ENCODE assay signal across 3 cellular contexts in genomic region chr4:82367438-82368097, GRCh38.
A peak's percentile ranks its signal among the peaks of the same experiment; 100 is the strongest.
TF ChIP-seq lines count a peak whose summit lies in the region.

No MANE protein-coding gene starts in this region.

TF ChIP-seq in SK-N-SH, 30 proteins besides CTCF, POLR2A, EP300 and RAD21 (continues in another document):
- TF ChIP-seq NRF1 (IDR thresholded peaks at IDR 0.05; ENCODE audit: low read depth, low read length) (no peak), GABPA (IDR thresholded peaks at IDR 0.05; ENCODE audit: low read depth) (no peak), IRF3 (IDR thresholded peaks at IDR 0.05; ENCODE audit: low read depth, low read length) (no peak), POLR2AphosphoS5 (IDR thresholded peaks at IDR 0.05; ENCODE audit: low read depth, low read length) (no peak), TAF1 (IDR thresholded peaks at IDR 0.05; ENCODE audit: borderline replicate concordance, low read depth, low read length) (no peak), FOXJ3 (CRISPR knock-in tag; IDR thresholded peaks at IDR 0.05) (no peak), REST (IDR thresholded peaks at IDR 0.05; ENCODE audit: low read depth, low read length) (no peak), RFX5 (IDR thresholded peaks at IDR 0.05; ENCODE audit: low read length) (no peak), TCF12 (IDR thresholded peaks at IDR 0.05) (no peak), FOSL2 (IDR thresholded peaks at IDR 0.05; ENCODE audit: borderline replicate concordance, low read depth) (no peak), TEAD4 (IDR thresholded peaks at IDR 0.05; ENCODE audit: borderline replicate concordance, insufficient read depth) (no peak), FOXM1 (IDR thresholded peaks at IDR 0.05; ENCODE audit: low read depth) (no peak), USF2 (IDR thresholded peaks at IDR 0.05; ENCODE audit: borderline replicate concordance, low read depth, low read length) (no peak), PBX3 (IDR thresholded peaks at IDR 0.05) (no peak)

TF ChIP-seq in SK-N-SH treated with all-trans-retinoic acid at 6 μM for 48 hours, 23 proteins besides CTCF, POLR2A, EP300 and RAD21:
- TF ChIP-seq ZFP3 (CRISPR knock-in tag; IDR thresholded peaks at IDR 0.05) (no peak), GLIS3 (CRISPR knock-in tag; IDR thresholded peaks at IDR 0.05) (no peak), TCF4 (CRISPR knock-in tag; IDR thresholded peaks at IDR 0.05; ENCODE audit: borderline replicate concordance) (no peak), ZC3H10 (CRISPR knock-in tag; IDR thresholded peaks at IDR 0.05) (no peak), SNAI2 (CRISPR knock-in tag; IDR thresholded peaks at IDR 0.05) (no peak), RARB (CRISPR knock-in tag; IDR thresholded peaks at IDR 0.05) (no peak), ISL1 (CRISPR knock-in tag; IDR thresholded peaks at IDR 0.05) (no peak), ARNTL (CRISPR knock-in tag; IDR thresholded peaks at IDR 0.05; ENCODE audit: borderline replicate concordance, low read depth) (no peak), OSR1 (CRISPR knock-in tag; IDR thresholded peaks at IDR 0.05) (no peak), ESRRG (CRISPR knock-in tag; IDR thresholded peaks at IDR 0.05) (no peak), PATZ1 (CRISPR knock-in tag; IDR thresholded peaks at IDR 0.05; ENCODE audit: borderline replicate concordance) (no peak), POU6F1 (CRISPR knock-in tag; IDR thresholded peaks at IDR 0.05; ENCODE audit: borderline replicate concordance, low read depth) (no peak), ZNF565 (CRISPR knock-in tag; conservative IDR thresholded peaks at IDR 0.05; ENCODE audit: low read depth) (no peak), CREB5 (CRISPR knock-in tag; IDR thresholded peaks at IDR 0.05; ENCODE audit: low read depth) (no peak), CSDC2 (CRISPR knock-in tag; IDR thresholded peaks at IDR 0.05) (no peak), TSHZ2 (CRISPR knock-in tag; IDR thresholded peaks at IDR 0.05) (no peak), PPARA (CRISPR knock-in tag; IDR thresholded peaks at IDR 0.05; ENCODE audit: borderline replicate concordance) (no peak)
TF ChIP-seq in SK-N-SH treated with all-trans-retinoic acid at 6 μM for 48 hours: peak in this region for 0.

TF ChIP-seq in GM12878, 131 proteins besides CTCF, POLR2A, EP300 and RAD21:
- TF ChIP-seq SP1 (IDR thresholded peaks at IDR 0.05; ENCODE audit: low read depth, low read length) (no peak), POLR2AphosphoS5 (IDR thresholded peaks at IDR 0.05; ENCODE audit: low read length) (peak; percentile 60; the same call in 1 of the 2 replicates)
